In the genomic region with DNA sequence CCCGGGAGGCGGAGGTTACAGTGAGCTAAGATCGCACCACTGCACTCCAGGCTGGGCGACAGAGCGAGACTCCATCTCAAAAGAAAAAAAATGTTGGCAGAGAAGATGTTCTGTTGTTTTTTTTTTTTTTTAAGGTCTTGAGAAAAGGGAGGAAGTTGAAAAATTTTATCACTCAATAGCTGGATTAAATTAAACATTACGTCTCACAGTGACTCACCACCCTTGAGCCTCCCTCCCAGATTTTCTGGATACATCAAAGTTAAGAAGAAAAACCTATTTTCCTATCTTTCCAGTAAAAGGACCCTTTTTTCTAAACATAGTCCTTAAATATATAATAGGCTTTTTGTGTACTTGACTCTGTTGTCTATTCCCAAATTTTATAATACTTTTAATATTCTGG, we compare ENCODE assay signal across 11 cellular contexts. TPM values are rescaled to one million over a fixed set of nuclear protein-coding genes. Genes with fewer than 3 reads are reported as not detected.
DNase-seq lines count a peak whose midpoint lies in the region; ATAC-seq and TF ChIP-seq lines count a peak whose summit lies in the region.
"Had no signal": no experiment of that assay in that cellular context is flagged by ENCODE, and none has a peak within 500 bp of the region (broad histone marks: within the 10 kb centered on the region; RNA-seq: fewer than 3 reads in every experiment).

No MANE protein-coding gene starts in this region.

- H3K36me3 Mint-ChIP-seq in osteocyte (ENCODE audit: unreplicated experiment), result peaks cover 15% of the 10 kb centered on the region
- H3K36me3 Mint-ChIP-seq in Calu3 (ENCODE audit: insufficient read depth, unreplicated experiment), result peaks cover 5% of the 10 kb centered on the region

- H3K4me3 Mint-ChIP-seq in osteocyte (ENCODE audit: unreplicated experiment) (no peak overlapping the region), Calu3 (ENCODE audit: low read depth, unreplicated experiment) (no peak overlapping the region)

- peak overlapping the region; percentile 74 for H3K27ac Mint-ChIP-seq in osteocyte (ENCODE audit: unreplicated experiment)
- no peak overlapping the region for H3K27ac Mint-ChIP-seq in Calu3 (ENCODE audit: unreplicated experiment)

- no peaks in the 10 kb centered on the region for H3K9me3 Mint-ChIP-seq in osteocyte (ENCODE audit: unreplicated experiment)
- no peaks in the 10 kb centered on the region for H3K9me3 Mint-ChIP-seq in Calu3 (ENCODE audit: low read depth, unreplicated experiment)

- peak overlapping the region; percentile 81 for H3K27ac ChIP-seq in epithelial cell of prostate

- H3K27me3 Mint-ChIP-seq in osteocyte (ENCODE audit: unreplicated experiment), result no peaks in the 10 kb centered on the region
- no peaks in the 10 kb centered on the region for H3K27me3 Mint-ChIP-seq in Calu3 (ENCODE audit: unreplicated experiment)

- H3K4me3 ChIP-seq in AG10803 (ENCODE audit: low read length), result no peak overlapping the region

- BruUV-seq in Calu3 (replicated peaks; lab: Mats Ljungman, UMichigan), result no TSS peak

- CTCF ChIA-PET in Calu3 (lab: Charles Lee), result interaction anchor here (0.7 to 2.5 kb wide), 6 partner anchors 20 to 110 kb away, joined by 3 to 24 read pairs (median 7); no protein-coding TSS in a partner anchor

- DNase-seq in AG10803 (ENCODE audit: low read depth) (peak; percentile 70), M059J (ENCODE audit: low read depth) (peak; percentile 38), epithelial cell of prostate (ENCODE audit: low read depth, low spot score) (no peak), osteocyte (ENCODE audit: extremely low spot score, unreplicated experiment) (no peak), NCI-H446 treated with DMSO at 0.1 percent for 48 hours (lab: John Stamatoyannopoulos, UW) (no peak), Calu3 (no peak)
- DNase-seq: activated gamma-delta T cell treated with Interleukin-2 at 50 U/mL for 16 hours; effector memory CD4-positive, alpha-beta T cell; occipital lobe had no signal

- ATAC-seq in GM18498 (IDR thresholded peaks at IDR 0.05; ENCODE audit: unreplicated experiment) (no peak), HG03196 (IDR thresholded peaks at IDR 0.05; ENCODE audit: unreplicated experiment) (no peak)

- TF ChIP-seq CTCF in AG10803 (conservative IDR thresholded peaks at IDR 0.05; ENCODE audit: low read length) (no peak), osteocyte (IDR thresholded peaks at IDR 0.05) (no peak), Calu3 (IDR thresholded peaks at IDR 0.05; ENCODE audit: unreplicated experiment) (no peak)

- H3K4me1 Mint-ChIP-seq in osteocyte (ENCODE audit: unreplicated experiment) (peaks cover 26% of the 10 kb centered on the region), Calu3 (ENCODE audit: low read depth, unreplicated experiment) (peaks cover 8% of the 10 kb centered on the region)

- intact Hi-C loops in Calu3 (cut with micrococcal nuclease; ENCODE audit: unreplicated experiment), result loop anchor here (2.0 kb wide), 2 partner anchors 53 to 85 kb away; no protein-coding TSS in a partner anchor

RNA-seq across cellular contexts. Expression of a gene that starts 35.5 kb away (rescaled TPM):
- 15.1 and 19.8 TPM in 2 replicates for total RNA-seq in M059J (2014; rRNA removed; shearing (Covaris generic))
- total RNA-seq in osteocyte, result 42.7 and 42.8 TPM in 2 replicates
- 32.1 and 35.2 TPM in 2 replicates for total RNA-seq in Calu3 (2022)

RNA-seq across cellular contexts. Expression of a gene that starts 42.9 kb away (rescaled TPM):
- 75.2 and 80.1 TPM in 2 replicates for total RNA-seq in M059J (2014; rRNA removed; shearing (Covaris generic))
- 55.4 and 55.6 TPM in 2 replicates for total RNA-seq in osteocyte
- total RNA-seq in Calu3 (2022), result 58.1 and 59.8 TPM in 2 replicates

Comparison
In these comparisons a context has a peak if more than half of its experiments do, and no peak if none do; other contexts are left out.
1. DNase-seq: peak in AG10803 (single experiment) and M059J (single experiment); none in epithelial cell of prostate (single experiment), osteocyte (single experiment), NCI-H446 treated with DMSO at 0.1 percent for 48 hours (single experiment) and Calu3 (single experiment).